ENCODE assay signal across 1 cellular context in the genomic region with DNA sequence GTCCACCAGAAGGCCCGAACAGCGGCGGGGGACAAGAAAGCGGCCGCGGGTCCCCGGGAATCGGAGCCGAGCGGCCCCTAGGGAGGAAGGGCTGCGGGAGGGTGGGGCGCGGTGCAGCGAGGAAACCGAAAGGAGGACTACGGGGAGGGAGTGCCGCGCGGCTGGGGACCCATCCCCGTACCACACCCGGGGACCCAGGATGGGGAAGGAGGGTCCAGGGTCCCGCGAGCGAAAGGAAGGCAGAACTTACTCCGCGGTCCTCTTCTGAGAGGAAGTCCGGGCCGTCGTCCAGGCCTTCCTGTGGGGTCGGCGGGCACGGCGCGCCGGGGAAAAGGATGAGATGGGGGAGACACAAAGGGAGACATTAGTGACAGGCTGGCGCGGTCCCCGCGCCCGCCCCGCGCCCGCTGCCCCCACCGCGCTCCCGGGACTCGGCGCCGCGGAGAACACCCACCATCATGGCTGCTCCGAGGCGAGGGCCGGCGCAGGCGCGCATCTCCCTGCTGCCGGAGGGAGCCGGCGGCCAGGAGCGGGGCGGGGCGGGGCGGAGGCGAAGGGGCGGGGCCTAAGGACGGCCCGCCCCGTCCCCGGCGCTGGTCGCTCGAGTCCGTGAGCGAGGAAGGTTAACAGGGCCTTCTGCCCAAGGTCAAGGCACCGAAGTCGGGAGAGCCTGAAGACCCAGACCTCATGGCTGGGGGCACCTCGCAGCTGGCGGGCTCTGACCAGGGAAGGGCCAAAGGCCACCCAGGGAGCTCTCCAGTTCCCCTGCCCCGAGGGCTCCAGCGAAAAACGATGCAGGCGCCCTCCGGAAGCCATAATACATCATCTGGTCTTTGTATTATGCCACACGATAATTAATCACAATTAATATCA.
A peak's percentile ranks its signal among the peaks of the same experiment; 100 is the strongest.
TF ChIP-seq lines count a peak whose summit lies in the region.

TSS of gene SNX6 (minus strand) at position 492 of the 873 bp plus-strand sequence. CDS start at position 460, 32 bp downstream.

TF ChIP-seq in HepG2, 621 proteins besides CTCF, POLR2A, EP300 and RAD21 (continued from another document and continues in another):
- 0 out of 2 replicates have a peak, but pooled peaks have one; percentile 2 for TF ChIP-seq HNF4G (IDR thresholded peaks at IDR 0.05; ENCODE audit: borderline replicate concordance, low read depth, low read length)
- no peak; the same call in 1 of the 2 replicates for TF ChIP-seq HNF4G (CRISPR knock-in tag; IDR thresholded peaks at IDR 0.05; ENCODE audit: borderline replicate concordance, low read depth)
- TF ChIP-seq ZNF343 (CRISPR knock-in tag; IDR thresholded peaks at IDR 0.05), result peak; percentile 99
- TF ChIP-seq ZNF567 (CRISPR knock-in tag; IDR thresholded peaks at IDR 0.05; ENCODE audit: borderline replicate concordance), result no peak; the same call in 1 of the 2 replicates
- no peak for TF ChIP-seq U2AF2 (IDR thresholded peaks at IDR 0.05; ENCODE audit: low read depth, low read length)
- no peak for TF ChIP-seq HNRNPL (IDR thresholded peaks at IDR 0.05; ENCODE audit: low read depth, low read length)
- TF ChIP-seq ZNF775 (CRISPR knock-in tag; IDR thresholded peaks at IDR 0.05; ENCODE audit: borderline replicate concordance), result no peak; the same call in 1 of the 2 replicates
- TF ChIP-seq SOX13 (IDR thresholded peaks at IDR 0.05), result no peak
- peak; percentile 28 to 32; a peak in 1 of 4 replicates for TF ChIP-seq SOX13 (CRISPR knock-in tag; conservative IDR thresholded peaks at IDR 0.05 in 1 of 2, IDR thresholded peaks at IDR 0.05 in 1 of 2)
- no peak for TF ChIP-seq KDM6A (CRISPR knock-in tag; IDR thresholded peaks at IDR 0.05; ENCODE audit: low read depth)
- 0 out of 2 replicates have a peak, but pooled peaks have one; percentile 10 for TF ChIP-seq ADNP (CRISPR knock-in tag; IDR thresholded peaks at IDR 0.05)
- no peak for TF ChIP-seq ZNF121 (CRISPR knock-in tag; IDR thresholded peaks at IDR 0.05)
- TF ChIP-seq MLLT10 (CRISPR knock-in tag; IDR thresholded peaks at IDR 0.05), result no peak
- peak; percentile 92 for TF ChIP-seq ZNF263 (CRISPR knock-in tag; IDR thresholded peaks at IDR 0.05)
- peak; percentile 36 for TF ChIP-seq AHR (CRISPR knock-in tag; IDR thresholded peaks at IDR 0.05)
- TF ChIP-seq PRPF4 (IDR thresholded peaks at IDR 0.05; ENCODE audit: low read depth, low read length, poor library complexity, severe bottlenecking), result peak; percentile 73
- TF ChIP-seq, protein P1, sequence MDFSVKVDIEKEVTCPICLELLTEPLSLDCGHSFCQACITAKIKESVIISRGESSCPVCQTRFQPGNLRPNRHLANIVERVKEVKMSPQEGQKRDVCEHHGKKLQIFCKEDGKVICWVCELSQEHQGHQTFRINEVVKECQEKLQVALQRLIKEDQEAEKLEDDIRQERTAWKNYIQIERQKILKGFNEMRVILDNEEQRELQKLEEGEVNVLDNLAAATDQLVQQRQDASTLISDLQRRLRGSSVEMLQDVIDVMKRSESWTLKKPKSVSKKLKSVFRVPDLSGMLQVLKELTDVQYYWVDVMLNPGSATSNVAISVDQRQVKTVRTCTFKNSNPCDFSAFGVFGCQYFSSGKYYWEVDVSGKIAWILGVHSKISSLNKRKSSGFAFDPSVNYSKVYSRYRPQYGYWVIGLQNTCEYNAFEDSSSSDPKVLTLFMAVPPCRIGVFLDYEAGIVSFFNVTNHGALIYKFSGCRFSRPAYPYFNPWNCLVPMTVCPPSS (IDR thresholded peaks at IDR 0.05), result no peak
- TF ChIP-seq KLF13 (CRISPR knock-in tag; IDR thresholded peaks at IDR 0.05), result no peak
- TF ChIP-seq, protein P2, sequence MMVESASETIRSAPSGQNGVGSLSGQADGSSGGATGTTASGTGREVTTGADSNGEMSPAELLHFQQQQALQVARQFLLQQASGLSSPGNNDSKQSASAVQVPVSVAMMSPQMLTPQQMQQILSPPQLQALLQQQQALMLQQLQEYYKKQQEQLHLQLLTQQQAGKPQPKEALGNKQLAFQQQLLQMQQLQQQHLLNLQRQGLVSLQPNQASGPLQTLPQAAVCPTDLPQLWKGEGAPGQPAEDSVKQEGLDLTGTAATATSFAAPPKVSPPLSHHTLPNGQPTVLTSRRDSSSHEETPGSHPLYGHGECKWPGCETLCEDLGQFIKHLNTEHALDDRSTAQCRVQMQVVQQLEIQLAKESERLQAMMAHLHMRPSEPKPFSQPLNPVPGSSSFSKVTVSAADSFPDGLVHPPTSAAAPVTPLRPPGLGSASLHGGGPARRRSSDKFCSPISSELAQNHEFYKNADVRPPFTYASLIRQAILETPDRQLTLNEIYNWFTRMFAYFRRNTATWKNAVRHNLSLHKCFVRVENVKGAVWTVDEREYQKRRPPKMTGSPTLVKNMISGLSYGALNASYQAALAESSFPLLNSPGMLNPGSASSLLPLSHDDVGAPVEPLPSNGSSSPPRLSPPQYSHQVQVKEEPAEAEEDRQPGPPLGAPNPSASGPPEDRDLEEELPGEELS (CRISPR knock-in tag; IDR thresholded peaks at IDR 0.05), result peak; percentile 54
- peak; percentile 53; the same call in 1 of the 2 replicates for TF ChIP-seq ARID2 (CRISPR knock-in tag; IDR thresholded peaks at IDR 0.05; ENCODE audit: borderline replicate concordance)
- TF ChIP-seq, protein P3, sequence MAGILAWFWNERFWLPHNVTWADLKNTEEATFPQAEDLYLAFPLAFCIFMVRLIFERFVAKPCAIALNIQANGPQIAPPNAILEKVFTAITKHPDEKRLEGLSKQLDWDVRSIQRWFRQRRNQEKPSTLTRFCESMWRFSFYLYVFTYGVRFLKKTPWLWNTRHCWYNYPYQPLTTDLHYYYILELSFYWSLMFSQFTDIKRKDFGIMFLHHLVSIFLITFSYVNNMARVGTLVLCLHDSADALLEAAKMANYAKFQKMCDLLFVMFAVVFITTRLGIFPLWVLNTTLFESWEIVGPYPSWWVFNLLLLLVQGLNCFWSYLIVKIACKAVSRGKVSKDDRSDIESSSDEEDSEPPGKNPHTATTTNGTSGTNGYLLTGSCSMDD (CRISPR knock-in tag; IDR thresholded peaks at IDR 0.05), result peak; percentile 89; the same call in 1 of the 2 replicates
- TF ChIP-seq SSRP1 (CRISPR knock-in tag; IDR thresholded peaks at IDR 0.05), result no peak
- peak; percentile 96 for TF ChIP-seq AGO2 (optimal IDR thresholded peaks at IDR 0.05; ENCODE audit: low read depth, low read length)
- peak; percentile 98 for TF ChIP-seq KMT2A (CRISPR knock-in tag; IDR thresholded peaks at IDR 0.05)
- TF ChIP-seq RFXANK (CRISPR knock-in tag; IDR thresholded peaks at IDR 0.05), result peak; percentile 45; the same call in 1 of the 2 replicates
- TF ChIP-seq NR1H2 (CRISPR knock-in tag; IDR thresholded peaks at IDR 0.05; ENCODE audit: borderline replicate concordance, low read depth), result peak; percentile 91; the same call in 1 of the 2 replicates
- TF ChIP-seq GLMP (CRISPR knock-in tag; IDR thresholded peaks at IDR 0.05; ENCODE audit: borderline replicate concordance), result no peak
- TF ChIP-seq TOPORS (CRISPR knock-in tag; IDR thresholded peaks at IDR 0.05), result no peak; the same call in none of the 2 replicates
- peak; percentile 62 for TF ChIP-seq HNRNPLL (IDR thresholded peaks at IDR 0.05; ENCODE audit: low read depth, low read length, poor library complexity, severe bottlenecking)
- TF ChIP-seq, protein P4, sequence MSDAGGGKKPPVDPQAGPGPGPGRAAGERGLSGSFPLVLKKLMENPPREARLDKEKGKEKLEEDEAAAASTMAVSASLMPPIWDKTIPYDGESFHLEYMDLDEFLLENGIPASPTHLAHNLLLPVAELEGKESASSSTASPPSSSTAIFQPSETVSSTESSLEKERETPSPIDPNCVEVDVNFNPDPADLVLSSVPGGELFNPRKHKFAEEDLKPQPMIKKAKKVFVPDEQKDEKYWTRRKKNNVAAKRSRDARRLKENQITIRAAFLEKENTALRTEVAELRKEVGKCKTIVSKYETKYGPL (CRISPR knock-in tag; IDR thresholded peaks at IDR 0.05), result 0 out of 2 replicates have a peak, but pooled peaks have one; percentile 61
- peak; percentile 78; the same call in 1 of the 2 replicates for TF ChIP-seq WIZ (CRISPR knock-in tag; IDR thresholded peaks at IDR 0.05)
- TF ChIP-seq EEA1 (CRISPR knock-in tag; IDR thresholded peaks at IDR 0.05; ENCODE audit: borderline replicate concordance), result peak; percentile 92; the same call in 1 of the 2 replicates
- TF ChIP-seq ZSCAN31 (CRISPR knock-in tag; IDR thresholded peaks at IDR 0.05; ENCODE audit: low read depth), result peak; percentile 95
- peak; percentile 24; the same call in 1 of the 2 replicates for TF ChIP-seq SIX4 (CRISPR knock-in tag; IDR thresholded peaks at IDR 0.05)
- TF ChIP-seq SNAPC2 (CRISPR knock-in tag; IDR thresholded peaks at IDR 0.05), result peak; percentile 27; the same call in 1 of the 2 replicates
- TF ChIP-seq DZIP1 (CRISPR knock-in tag; IDR thresholded peaks at IDR 0.05), result peak; percentile 94
- peak; percentile 95 for TF ChIP-seq ZNF512B (CRISPR knock-in tag; IDR thresholded peaks at IDR 0.05; ENCODE audit: borderline replicate concordance)
- peak; percentile 89 for TF ChIP-seq ZNF781 (CRISPR knock-in tag; IDR thresholded peaks at IDR 0.05; ENCODE audit: borderline replicate concordance, not compliant biosample characterization)
- no peak; the same call in 1 of the 2 replicates for TF ChIP-seq CEBPG (CRISPR knock-in tag; IDR thresholded peaks at IDR 0.05)
- no peak for TF ChIP-seq CREBL2 (CRISPR knock-in tag; IDR thresholded peaks at IDR 0.05; ENCODE audit: borderline replicate concordance)
- TF ChIP-seq, protein P5, sequence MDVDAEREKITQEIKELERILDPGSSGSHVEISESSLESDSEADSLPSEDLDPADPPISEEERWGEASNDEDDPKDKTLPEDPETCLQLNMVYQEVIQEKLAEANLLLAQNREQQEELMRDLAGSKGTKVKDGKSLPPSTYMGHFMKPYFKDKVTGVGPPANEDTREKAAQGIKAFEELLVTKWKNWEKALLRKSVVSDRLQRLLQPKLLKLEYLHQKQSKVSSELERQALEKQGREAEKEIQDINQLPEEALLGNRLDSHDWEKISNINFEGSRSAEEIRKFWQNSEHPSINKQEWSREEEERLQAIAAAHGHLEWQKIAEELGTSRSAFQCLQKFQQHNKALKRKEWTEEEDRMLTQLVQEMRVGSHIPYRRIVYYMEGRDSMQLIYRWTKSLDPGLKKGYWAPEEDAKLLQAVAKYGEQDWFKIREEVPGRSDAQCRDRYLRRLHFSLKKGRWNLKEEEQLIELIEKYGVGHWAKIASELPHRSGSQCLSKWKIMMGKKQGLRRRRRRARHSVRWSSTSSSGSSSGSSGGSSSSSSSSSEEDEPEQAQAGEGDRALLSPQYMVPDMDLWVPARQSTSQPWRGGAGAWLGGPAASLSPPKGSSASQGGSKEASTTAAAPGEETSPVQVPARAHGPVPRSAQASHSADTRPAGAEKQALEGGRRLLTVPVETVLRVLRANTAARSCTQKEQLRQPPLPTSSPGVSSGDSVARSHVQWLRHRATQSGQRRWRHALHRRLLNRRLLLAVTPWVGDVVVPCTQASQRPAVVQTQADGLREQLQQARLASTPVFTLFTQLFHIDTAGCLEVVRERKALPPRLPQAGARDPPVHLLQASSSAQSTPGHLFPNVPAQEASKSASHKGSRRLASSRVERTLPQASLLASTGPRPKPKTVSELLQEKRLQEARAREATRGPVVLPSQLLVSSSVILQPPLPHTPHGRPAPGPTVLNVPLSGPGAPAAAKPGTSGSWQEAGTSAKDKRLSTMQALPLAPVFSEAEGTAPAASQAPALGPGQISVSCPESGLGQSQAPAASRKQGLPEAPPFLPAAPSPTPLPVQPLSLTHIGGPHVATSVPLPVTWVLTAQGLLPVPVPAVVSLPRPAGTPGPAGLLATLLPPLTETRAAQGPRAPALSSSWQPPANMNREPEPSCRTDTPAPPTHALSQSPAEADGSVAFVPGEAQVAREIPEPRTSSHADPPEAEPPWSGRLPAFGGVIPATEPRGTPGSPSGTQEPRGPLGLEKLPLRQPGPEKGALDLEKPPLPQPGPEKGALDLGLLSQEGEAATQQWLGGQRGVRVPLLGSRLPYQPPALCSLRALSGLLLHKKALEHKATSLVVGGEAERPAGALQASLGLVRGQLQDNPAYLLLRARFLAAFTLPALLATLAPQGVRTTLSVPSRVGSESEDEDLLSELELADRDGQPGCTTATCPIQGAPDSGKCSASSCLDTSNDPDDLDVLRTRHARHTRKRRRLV (CRISPR knock-in tag; IDR thresholded peaks at IDR 0.05), result no peak
